Comparison of ENCODE assay signal across 21 cellular contexts in genomic region chr6:136439514-136440186, GRCh38.
DNase-seq lines count a peak whose midpoint lies in the region; ATAC-seq, FAIRE-seq and TF ChIP-seq lines count a peak whose summit lies in the region.
"Had no signal": no experiment of that assay in that cellular context is flagged by ENCODE, and none has a peak within 500 bp of the region (broad histone marks: within the 10 kb centered on the region; RNA-seq: fewer than 3 reads in every experiment).

No MANE protein-coding gene starts in this region.

- H3K9me3 Mint-ChIP-seq in Calu3 (ENCODE audit: low read depth, unreplicated experiment) (no peaks in the 10 kb centered on the region), progenitor cell of endocrine pancreas (ENCODE audit: low read depth) (no peaks in the 10 kb centered on the region)

- H3K27me3 ChIP-seq in mammary epithelial cell (ENCODE audit: insufficient read depth, low read length): no peaks in the 10 kb centered on the region
- H3K27me3 ChIP-seq: gastroesophageal sphincter, spleen had no signal

- peaks cover 20% of the 10 kb centered on the region for H3K4me1 ChIP-seq in mammary epithelial cell (ENCODE audit: insufficient read depth, low read length)
- H3K4me1 ChIP-seq: gastroesophageal sphincter, spleen had no signal

- 75% methylated on average over 9 of the region's 9 CpGs for WGBS in mammary epithelial cell (ENCODE audit: low coverage, missing lambda C conversion rate)

- in situ Hi-C loops in mammary epithelial cell (cut with MboI; ENCODE audit: low sequenced_read_pairs in 2 of 2): no loop called here

- DNase-seq in Calu3 (no peak), mammary epithelial cell (no peak), progenitor cell of endocrine pancreas (ENCODE audit: low spot score, unreplicated experiment) (no peak), NCI-H526 (lab: John Stamatoyannopoulos, UW) (no peak), left ventricle myocardium superior (no peak)
- DNase-seq in stimulated activated CD4-positive, alpha-beta T cell treated with anti-CD3 and anti-CD28 coated beads, Interleukin-12 subunit alpha, Interleukin-12 subunit beta, amount 100 ng/mL, for 4 hours: no peak
- DNase-seq: activated CD4-positive, alpha-beta T cell treated with anti-CD3 and anti-CD28 coated beads for 36 hours; activated naive CD4-positive, alpha-beta T cell treated with anti-CD3 and anti-CD28 coated beads, Interleukin-2, amount 50 U/mL, for 16 hours; NCI-H1105; NK-92 treated with Interleukin-12 subunit alpha and Interleukin-12 subunit beta, amount 100 ng/mL, for 24 hours; spleen; stimulated activated naive CD4-positive, alpha-beta T cell treated with Interleukin-2 at 50 U/mL for 16 hours; T-helper 2 cell had no signal

- H4K20me1 ChIP-seq in mammary epithelial cell (ENCODE audit: insufficient read depth, low read length): no peaks in the 10 kb centered on the region

- H3K27ac ChIP-seq in mammary epithelial cell (ENCODE audit: insufficient read depth, low read depth, low read length): peak overlapping the region; percentile 47
- H3K27ac ChIP-seq: gastroesophageal sphincter, spleen had no signal

- intact Hi-C loops in Calu3 (cut with micrococcal nuclease; ENCODE audit: unreplicated experiment): no loop called here
- intact Hi-C loops in mammary epithelial cell (cut with micrococcal nuclease): loop anchor here (5.0 kb wide), 1 partner anchor 48 kb away; no protein-coding TSS in a partner anchor
- intact Hi-C loops in left ventricle myocardium superior (cut with micrococcal nuclease): no loop called here

- no peaks in the 10 kb centered on the region for H3K9me3 ChIP-seq in mammary epithelial cell (replicated peaks; ENCODE audit: insufficient read depth, low read length)
- H3K9me3 ChIP-seq: gastroesophageal sphincter, spleen had no signal

- no peak for ATAC-seq in HG03571 (IDR thresholded peaks at IDR 0.05; ENCODE audit: unreplicated experiment)
- no peak for ATAC-seq in left ventricle myocardium superior
- ATAC-seq: activated CD4-positive, alpha-beta T cell treated with anti-CD3 and anti-CD28 coated beads for 36 hours; gastroesophageal sphincter; HCT116 had no signal

- dilution Hi-C loops in mammary epithelial cell (cut with HindIII; ENCODE audit: low sequenced_read_pairs): loop anchor here (5.0 kb wide), 1 partner anchor 52 kb away; no protein-coding TSS in a partner anchor

- H3K79me2 ChIP-seq in mammary epithelial cell (ENCODE audit: insufficient read depth, low read length): peaks cover 34% of the 10 kb centered on the region

- H3K27me3 Mint-ChIP-seq in Calu3 (ENCODE audit: unreplicated experiment) (no peaks in the 10 kb centered on the region), progenitor cell of endocrine pancreas (no peaks in the 10 kb centered on the region)
- H3K27me3 Mint-ChIP-seq: activated CD4-positive, alpha-beta T cell treated with anti-CD3 and anti-CD28 coated beads for 36 hours had no signal

- TF ChIP-seq CTCF in Calu3 (IDR thresholded peaks at IDR 0.05; ENCODE audit: unreplicated experiment) (no peak), mammary epithelial cell (conservative IDR thresholded peaks at IDR 0.05 in 1 of 2, IDR thresholded peaks at IDR 0.05 in 1 of 2; ENCODE audit: extremely low read depth in 1 of 2, insufficient read depth in 1 of 2, low read depth in 1 of 2, low read length in 2 of 2) (no peak), progenitor cell of endocrine pancreas (IDR thresholded peaks at IDR 0.05; ENCODE audit: unreplicated experiment) (no peak)

- peak overlapping the region; percentile 9 for H3K9ac ChIP-seq in mammary epithelial cell (ENCODE audit: insufficient read depth, low read length)

- H3K4me3 ChIP-seq in mammary epithelial cell (replicated peaks in 1 of 3; ENCODE audit: insufficient read depth in 1 of 3, low read depth in 2 of 3, low read length in 3 of 3): no peak overlapping the region
- H3K4me3 ChIP-seq: gastroesophageal sphincter, spleen had no signal

- H3K36me3 Mint-ChIP-seq in Calu3 (ENCODE audit: insufficient read depth, unreplicated experiment) (peaks cover 5% of the 10 kb centered on the region), progenitor cell of endocrine pancreas (ENCODE audit: insufficient read depth) (no peaks in the 10 kb centered on the region)

- H2AFZ ChIP-seq in mammary epithelial cell (ENCODE audit: low read depth, low read length): peak overlapping the region; percentile 2

- H3K27ac Mint-ChIP-seq in Calu3 (ENCODE audit: unreplicated experiment) (peak overlapping the region; percentile 79), progenitor cell of endocrine pancreas (peak overlapping the region; percentile 91)
- H3K27ac Mint-ChIP-seq: activated CD4-positive, alpha-beta T cell treated with anti-CD3 and anti-CD28 coated beads for 36 hours had no signal

- no peaks in the 10 kb centered on the region for H3K36me3 ChIP-seq in mammary epithelial cell (ENCODE audit: insufficient read depth, low read length)
- H3K36me3 ChIP-seq: gastroesophageal sphincter, spleen had no signal

- BruUV-seq in Calu3 (replicated peaks; lab: Mats Ljungman, UMichigan): no TSS peak
- no TSS peak for BruUV-seq in mammary epithelial cell (replicated peaks; lab: Mats Ljungman, UMichigan)

- peak overlapping the region; percentile 57 for H3K4me3 Mint-ChIP-seq in Calu3 (ENCODE audit: low read depth, unreplicated experiment)
- H3K4me3 Mint-ChIP-seq in progenitor cell of endocrine pancreas (ENCODE audit: low read depth): peak overlapping the region; percentile 35
- H3K4me3 Mint-ChIP-seq: activated CD4-positive, alpha-beta T cell treated with anti-CD3 and anti-CD28 coated beads for 36 hours had no signal

- CTCF ChIA-PET in Calu3 (lab: Charles Lee): no interaction called here
- CTCF ChIA-PET in mammary epithelial cell (lab: Charles Lee; ENCODE audit: low non-redundant PET): no interaction called here

- peak; percentile 70 for FAIRE-seq in islet of Langerhans (lab: Jason Lieb, UNC)
- FAIRE-seq: D721Med, G401.6, GM12892, urothelium cell line had no signal

- H3K4me1 Mint-ChIP-seq in Calu3 (ENCODE audit: low read depth, unreplicated experiment) (peaks cover 21% of the 10 kb centered on the region), progenitor cell of endocrine pancreas (ENCODE audit: low read depth) (peaks cover 48% of the 10 kb centered on the region)
- H3K4me1 Mint-ChIP-seq: activated CD4-positive, alpha-beta T cell treated with anti-CD3 and anti-CD28 coated beads for 36 hours had no signal

- H3K4me2 ChIP-seq in mammary epithelial cell (ENCODE audit: insufficient read depth, low read depth, low read length): peak overlapping the region; percentile 64
